In the genomic region with DNA sequence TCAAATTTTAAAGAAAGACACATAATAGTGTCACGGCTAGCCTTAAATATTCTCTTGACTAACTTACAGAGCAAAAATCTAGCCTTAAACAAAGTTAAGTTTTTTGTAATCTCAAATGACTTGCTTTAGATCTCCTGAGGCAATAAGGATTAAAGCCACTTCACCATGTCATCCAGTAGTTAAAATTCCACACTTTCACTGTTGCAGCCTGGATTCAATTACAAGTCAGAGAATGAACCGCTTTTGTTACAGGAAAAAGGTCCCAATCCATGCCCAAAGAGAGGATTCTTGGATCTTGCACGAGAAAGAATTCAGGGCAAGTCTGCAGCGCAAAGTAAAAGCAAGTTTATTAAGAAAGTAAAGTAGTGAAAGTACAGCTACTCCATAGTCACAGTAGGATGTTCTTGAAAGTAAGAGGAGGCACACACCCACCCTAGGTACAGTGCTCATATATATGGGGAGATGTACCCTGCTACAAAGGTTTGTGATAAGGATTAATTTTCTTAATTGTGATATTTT, we compare ENCODE assay signal across 30 cellular contexts. TPM values are rescaled to one million over a fixed set of nuclear protein-coding genes. Genes with fewer than 3 reads are reported as not detected.
"Had no signal": no experiment of that assay in that cellular context is flagged by ENCODE, and none has a peak within 500 bp of the region (broad histone marks: within the 10 kb centered on the region; RNA-seq: fewer than 3 reads in every experiment).

No MANE protein-coding gene starts in this region.

- H3K27me3 ChIP-seq: ascending aorta, cardiac muscle cell, foreskin keratinocyte, right atrium auricular region, suprapubic skin, tibial artery had no signal

- H3K36me3 ChIP-seq: ascending aorta, cardiac muscle cell, heart left ventricle, right atrium auricular region, spleen, suprapubic skin, tibial artery, upper lobe of right lung had no signal

- H3K4me1 ChIP-seq: ascending aorta, heart left ventricle, right atrium auricular region, spleen, suprapubic skin, tibial artery, upper lobe of right lung had no signal

- H3K4me3 ChIP-seq: ascending aorta, cardiac muscle cell, heart left ventricle, right atrium auricular region, spleen, suprapubic skin, tibial artery, upper lobe of right lung had no signal

- DNase-seq: activated CD4-positive, alpha-beta T cell treated with anti-CD3 and anti-CD28 coated beads for 48 hours; activated CD4-positive, alpha-beta T cell treated with anti-CD3 and anti-CD28 coated beads, Interleukin-2, amount 50 U/mL, for 48 hours; activated CD8-positive, alpha-beta memory T cell treated with anti-CD3 and anti-CD28 coated beads for 24 hours; activated effector memory CD4-positive, alpha-beta T cell treated with anti-CD3 and anti-CD28 coated beads, Interleukin-2, amount 50 U/mL, for 16 hours; activated naive CD4-positive, alpha-beta T cell treated with anti-CD3 and anti-CD28 coated beads for 36 hours; activated naive CD8-positive, alpha-beta T cell treated with anti-CD3 and anti-CD28 coated beads for 36 hours; cortex of kidney; effector memory CD8-positive, alpha-beta T cell; erythroblast; foreskin keratinocyte; heart left ventricle; hypothalamus; immature natural killer cell; kidney; mesenchymal stem cell; natural killer cell; spleen; stimulated activated naive CD4-positive, alpha-beta T cell; tibial artery; upper lobe of right lung had no signal

- FAIRE-seq: kidney had no signal

- H3K27ac ChIP-seq: ascending aorta, cardiac muscle cell, foreskin keratinocyte, heart left ventricle, right atrium auricular region, spleen, suprapubic skin, tibial artery, upper lobe of right lung, VCaP had no signal

- H3K9me3 ChIP-seq: ascending aorta, heart left ventricle, right atrium auricular region, suprapubic skin, tibial artery, upper lobe of right lung had no signal

RNA-seq across cellular contexts. Expression of gene CD177, which starts 34.6 kb away (rescaled TPM):
- total RNA-seq: activated naive CD4-positive, alpha-beta T cell treated with anti-CD3 and anti-CD28 coated beads for 36 hours; activated naive CD8-positive, alpha-beta T cell treated with anti-CD3 and anti-CD28 coated beads for 36 hours; ascending aorta; cardiac muscle cell; mononuclear cell; natural killer cell; pulmonary artery endothelial cell had no signal
- polyA plus RNA-seq: cardiac muscle cell, immature natural killer cell had no signal

RNA-seq across cellular contexts. Expression of gene PSG9, which starts 49.5 kb away (rescaled TPM):
- total RNA-seq: activated naive CD4-positive, alpha-beta T cell treated with anti-CD3 and anti-CD28 coated beads for 36 hours; activated naive CD8-positive, alpha-beta T cell treated with anti-CD3 and anti-CD28 coated beads for 36 hours; ascending aorta; cardiac muscle cell; cerebellum; heart left ventricle; kidney; lower leg skin; mononuclear cell; natural killer cell; omental fat pad; pulmonary artery endothelial cell; right atrium auricular region; spleen; suprapubic skin; upper lobe of right lung had no signal
- polyA plus RNA-seq: cardiac muscle cell, heart left ventricle, immature natural killer cell, spleen had no signal
